In the genomic region with DNA sequence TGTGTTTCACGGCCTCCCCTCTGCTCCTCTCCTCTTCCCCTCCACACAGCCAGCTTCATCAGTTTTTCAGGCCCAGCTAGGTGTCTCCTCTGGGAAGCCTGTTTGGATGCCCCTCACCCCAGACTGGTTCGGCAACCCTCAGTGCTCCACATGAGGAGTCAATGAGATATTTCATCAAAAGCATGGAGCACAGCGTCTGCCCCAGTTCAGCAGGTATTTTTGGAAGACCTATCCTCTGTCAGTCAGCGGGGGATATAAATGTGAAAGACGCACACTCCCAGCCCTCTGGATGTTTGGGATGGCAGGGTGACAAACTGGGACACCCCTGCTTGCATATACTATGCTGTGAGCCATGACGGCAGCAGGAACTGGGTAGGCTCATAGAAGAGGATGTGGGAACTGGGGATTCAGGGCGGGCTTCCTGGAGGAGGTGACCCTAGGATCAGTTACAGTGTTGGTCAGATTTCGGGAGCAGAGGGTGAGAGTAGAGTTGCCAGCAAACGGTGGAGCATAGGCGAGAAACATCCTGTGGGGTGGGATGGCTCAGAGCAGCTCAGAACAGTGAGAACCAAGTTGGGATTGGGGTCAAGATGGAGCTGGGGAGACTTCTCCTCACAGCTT, we compare ENCODE assay signal across 2 cellular contexts.
A peak's percentile ranks its signal among the peaks of the same experiment; 100 is the strongest.
TF ChIP-seq lines count a peak whose summit lies in the region.

No MANE protein-coding gene starts in this region.

TF ChIP-seq in IMR-90, 13 proteins besides CTCF, POLR2A, EP300 and RAD21:
- TF ChIP-seq USF2 (IDR thresholded peaks at IDR 0.05; ENCODE audit: low read depth, low read length) (no peak), BHLHE40 (IDR thresholded peaks at IDR 0.05; ENCODE audit: low read depth, low read length) (no peak), RCOR1 (IDR thresholded peaks at IDR 0.05; ENCODE audit: insufficient replicate concordance, low read length) (no peak), CEBPB (IDR thresholded peaks at IDR 0.05; ENCODE audit: low read depth, low read length) (no peak), MAFK (IDR thresholded peaks at IDR 0.05; ENCODE audit: low read depth, low read length) (no peak), FOS (IDR thresholded peaks at IDR 0.05; ENCODE audit: low read depth, low read length) (no peak), NFE2L2 (IDR thresholded peaks at IDR 0.05; ENCODE audit: low read depth, low read length) (no peak), RFX5 (IDR thresholded peaks at IDR 0.05; ENCODE audit: low read depth, low read length) (no peak), MAZ (IDR thresholded peaks at IDR 0.05; ENCODE audit: borderline replicate concordance, low read depth, low read length) (no peak), SMC3 (IDR thresholded peaks at IDR 0.05; ENCODE audit: low read depth, low read length) (no peak), CHD1 (IDR thresholded peaks at IDR 0.05; ENCODE audit: low read depth, low read length) (no peak), MXI1 (IDR thresholded peaks at IDR 0.05; ENCODE audit: borderline replicate concordance, low read depth, low read length) (no peak)
- TF ChIP-seq, protein P1, sequence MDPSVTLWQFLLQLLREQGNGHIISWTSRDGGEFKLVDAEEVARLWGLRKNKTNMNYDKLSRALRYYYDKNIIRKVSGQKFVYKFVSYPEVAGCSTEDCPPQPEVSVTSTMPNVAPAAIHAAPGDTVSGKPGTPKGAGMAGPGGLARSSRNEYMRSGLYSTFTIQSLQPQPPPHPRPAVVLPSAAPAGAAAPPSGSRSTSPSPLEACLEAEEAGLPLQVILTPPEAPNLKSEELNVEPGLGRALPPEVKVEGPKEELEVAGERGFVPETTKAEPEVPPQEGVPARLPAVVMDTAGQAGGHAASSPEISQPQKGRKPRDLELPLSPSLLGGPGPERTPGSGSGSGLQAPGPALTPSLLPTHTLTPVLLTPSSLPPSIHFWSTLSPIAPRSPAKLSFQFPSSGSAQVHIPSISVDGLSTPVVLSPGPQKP (IDR thresholded peaks at IDR 0.05; ENCODE audit: borderline replicate concordance, low read depth, low read length), result no peak

TF ChIP-seq in K562, 482 proteins besides CTCF, POLR2A, EP300 and RAD21:
- TF ChIP-seq PHB2 (IDR thresholded peaks at IDR 0.05; ENCODE audit: low read depth) (no peak), BRF1 (IDR thresholded peaks at IDR 0.05; ENCODE audit: borderline replicate concordance, extremely low read depth, insufficient read length) (no peak), RBM25 (IDR thresholded peaks at IDR 0.05; ENCODE audit: low read depth, low read length, severe bottlenecking) (peak; percentile 29), POLR2H (tag; IDR thresholded peaks at IDR 0.05; ENCODE audit: low read depth) (no peak), ZFX (CRISPR knock-in tag; IDR thresholded peaks at IDR 0.05) (no peak), ZFP36 (IDR thresholded peaks at IDR 0.05; ENCODE audit: low read depth, low read length, partially characterized antibody) (peak; percentile 95)
